ENCODE assay signal across 1 cellular context in the genomic region with DNA sequence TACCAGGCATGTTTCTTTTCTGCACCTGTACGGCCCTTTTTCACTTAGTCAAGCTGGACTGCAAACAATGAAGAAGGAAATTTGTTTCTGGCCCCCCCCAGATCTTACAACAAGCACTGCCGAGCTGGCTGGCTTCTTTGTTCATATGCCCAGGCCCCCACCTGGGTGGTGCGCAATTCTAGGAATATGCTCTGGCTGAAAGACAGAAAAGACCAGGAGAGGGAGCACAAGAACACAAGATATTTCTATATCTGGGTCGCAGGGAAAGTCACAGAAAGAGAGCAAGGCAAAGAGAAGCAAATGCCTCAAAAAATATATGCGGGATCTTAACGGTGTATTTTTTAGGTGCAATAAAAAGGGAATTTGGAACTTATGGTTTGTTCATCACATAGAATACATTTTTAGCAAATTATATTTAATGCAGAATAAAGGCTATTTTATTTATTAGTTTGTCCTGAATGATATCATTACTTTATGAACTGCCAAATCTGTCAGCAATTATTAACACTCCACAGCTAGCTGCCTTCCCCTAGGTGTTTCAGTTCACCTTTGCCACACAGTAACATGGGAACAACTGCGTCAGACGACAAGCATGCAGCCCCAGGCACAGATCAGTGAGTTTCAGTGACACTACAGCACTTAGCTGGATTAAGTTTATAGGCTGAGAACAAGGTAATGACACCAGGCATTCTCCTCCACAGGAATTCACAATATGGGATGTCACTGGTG.
TF ChIP-seq lines count a peak whose summit lies in the region.

No MANE protein-coding gene starts in this region.

TF ChIP-seq in HepG2, 621 proteins besides CTCF, POLR2A, EP300 and RAD21 (continued from another document):
- no peak for TF ChIP-seq PHF20 (CRISPR knock-in tag; IDR thresholded peaks at IDR 0.05)
- TF ChIP-seq PRMT3 (CRISPR knock-in tag; IDR thresholded peaks at IDR 0.05; ENCODE audit: borderline replicate concordance, low read depth): no peak
- no peak for TF ChIP-seq ZKSCAN5 (CRISPR knock-in tag; IDR thresholded peaks at IDR 0.05)
- TF ChIP-seq KDM2A (CRISPR knock-in tag; IDR thresholded peaks at IDR 0.05; ENCODE audit: borderline replicate concordance, low read depth): no peak
- no peak for TF ChIP-seq ZNF724P (CRISPR knock-in tag; IDR thresholded peaks at IDR 0.05; ENCODE audit: borderline replicate concordance)
- TF ChIP-seq SMC3 (IDR thresholded peaks at IDR 0.05; ENCODE audit: low read length): peak; percentile 66
- no peak for TF ChIP-seq ELF4 (CRISPR knock-in tag; IDR thresholded peaks at IDR 0.05; ENCODE audit: borderline replicate concordance)
- TF ChIP-seq, protein P1, sequence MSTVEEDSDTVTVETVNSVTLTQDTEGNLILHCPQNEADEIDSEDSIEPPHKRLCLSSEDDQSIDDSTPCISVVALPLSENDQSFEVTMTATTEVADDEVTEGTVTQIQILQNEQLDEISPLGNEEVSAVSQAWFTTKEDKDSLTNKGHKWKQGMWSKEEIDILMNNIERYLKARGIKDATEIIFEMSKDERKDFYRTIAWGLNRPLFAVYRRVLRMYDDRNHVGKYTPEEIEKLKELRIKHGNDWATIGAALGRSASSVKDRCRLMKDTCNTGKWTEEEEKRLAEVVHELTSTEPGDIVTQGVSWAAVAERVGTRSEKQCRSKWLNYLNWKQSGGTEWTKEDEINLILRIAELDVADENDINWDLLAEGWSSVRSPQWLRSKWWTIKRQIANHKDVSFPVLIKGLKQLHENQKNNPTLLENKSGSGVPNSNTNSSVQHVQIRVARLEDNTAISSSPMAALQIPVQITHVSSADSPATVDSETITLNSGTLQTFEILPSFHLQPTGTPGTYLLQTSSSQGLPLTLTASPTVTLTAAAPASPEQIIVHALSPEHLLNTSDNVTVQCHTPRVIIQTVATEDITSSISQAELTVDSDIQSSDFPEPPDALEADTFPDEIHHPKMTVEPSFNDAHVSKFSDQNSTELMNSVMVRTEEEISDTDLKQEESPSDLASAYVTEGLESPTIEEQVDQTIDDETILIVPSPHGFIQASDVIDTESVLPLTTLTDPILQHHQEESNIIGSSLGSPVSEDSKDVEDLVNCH (CRISPR knock-in tag; IDR thresholded peaks at IDR 0.05): no peak
- TF ChIP-seq ATF7-NPFF (CRISPR knock-in tag; IDR thresholded peaks at IDR 0.05; ENCODE audit: low read depth): no peak
- TF ChIP-seq, protein P2, sequence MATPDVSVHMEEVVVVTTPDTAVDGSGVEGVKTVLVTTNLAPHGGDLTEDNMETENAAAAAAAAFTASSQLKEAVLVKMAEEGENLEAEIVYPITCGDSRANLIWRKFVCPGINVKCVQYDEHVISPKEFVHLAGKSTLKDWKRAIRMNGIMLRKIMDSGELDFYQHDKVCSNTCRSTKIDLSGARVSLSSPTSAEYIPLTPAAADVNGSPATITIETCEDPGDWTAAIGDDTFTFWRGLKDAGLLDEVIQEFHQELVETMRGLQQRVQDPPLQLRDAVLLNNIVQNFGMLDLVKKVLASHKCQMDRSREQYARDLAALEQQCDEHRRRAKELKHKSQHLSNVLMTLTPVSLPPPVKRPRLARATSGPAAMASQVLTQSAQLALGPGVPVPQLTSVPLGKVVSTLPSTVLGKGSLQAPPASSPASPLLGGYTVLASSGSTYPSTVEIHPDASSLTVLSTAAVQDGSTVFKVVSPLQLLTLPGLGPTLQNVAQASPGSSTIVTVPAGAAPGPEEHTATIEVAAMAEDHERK (CRISPR knock-in tag; IDR thresholded peaks at IDR 0.05; ENCODE audit: low read depth): no peak
- TF ChIP-seq PAWR (CRISPR knock-in tag; IDR thresholded peaks at IDR 0.05; ENCODE audit: borderline replicate concordance): no peak
- no peak for TF ChIP-seq ZNF777 (CRISPR knock-in tag; IDR thresholded peaks at IDR 0.05)
- peak; percentile 70 for TF ChIP-seq STAG1 (CRISPR knock-in tag; IDR thresholded peaks at IDR 0.05)
- TF ChIP-seq, protein P3, sequence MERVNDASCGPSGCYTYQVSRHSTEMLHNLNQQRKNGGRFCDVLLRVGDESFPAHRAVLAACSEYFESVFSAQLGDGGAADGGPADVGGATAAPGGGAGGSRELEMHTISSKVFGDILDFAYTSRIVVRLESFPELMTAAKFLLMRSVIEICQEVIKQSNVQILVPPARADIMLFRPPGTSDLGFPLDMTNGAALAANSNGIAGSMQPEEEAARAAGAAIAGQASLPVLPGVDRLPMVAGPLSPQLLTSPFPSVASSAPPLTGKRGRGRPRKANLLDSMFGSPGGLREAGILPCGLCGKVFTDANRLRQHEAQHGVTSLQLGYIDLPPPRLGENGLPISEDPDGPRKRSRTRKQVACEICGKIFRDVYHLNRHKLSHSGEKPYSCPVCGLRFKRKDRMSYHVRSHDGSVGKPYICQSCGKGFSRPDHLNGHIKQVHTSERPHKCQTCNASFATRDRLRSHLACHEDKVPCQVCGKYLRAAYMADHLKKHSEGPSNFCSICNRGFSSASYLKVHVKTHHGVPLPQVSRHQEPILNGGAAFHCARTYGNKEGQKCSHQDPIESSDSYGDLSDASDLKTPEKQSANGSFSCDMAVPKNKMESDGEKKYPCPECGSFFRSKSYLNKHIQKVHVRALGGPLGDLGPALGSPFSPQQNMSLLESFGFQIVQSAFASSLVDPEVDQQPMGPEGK (CRISPR knock-in tag; IDR thresholded peaks at IDR 0.05): peak; percentile 24; the same call in 1 of the 2 replicates
- no peak for TF ChIP-seq XRCC5 (optimal IDR thresholded peaks at IDR 0.05; ENCODE audit: low read length)
- TF ChIP-seq TOPORS (CRISPR knock-in tag; IDR thresholded peaks at IDR 0.05): no peak
- TF ChIP-seq MTF2 (CRISPR knock-in tag; IDR thresholded peaks at IDR 0.05; ENCODE audit: borderline replicate concordance): no peak
- TF ChIP-seq KLF16 (CRISPR knock-in tag; IDR thresholded peaks at IDR 0.05): no peak
